Comparison of ENCODE assay signal across 1 cellular context in genomic region chr2:10307561-10308156, GRCh38.
TF ChIP-seq lines count a peak whose summit lies in the region.

No MANE protein-coding gene starts in this region.

TF ChIP-seq in K562, 482 proteins besides CTCF, POLR2A, EP300 and RAD21 (continued from another document and continues in another):
- TF ChIP-seq HINFP (tag; conservative IDR thresholded peaks at IDR 0.05; ENCODE audit: low read depth) (no peak), ZNF77 (CRISPR knock-in tag; IDR thresholded peaks at IDR 0.05) (no peak), PML (IDR thresholded peaks at IDR 0.05; ENCODE audit: low read length) (no peak), NR2F6 (CRISPR knock-in tag; IDR thresholded peaks at IDR 0.05) (no peak), ZFP91 (CRISPR knock-in tag; IDR thresholded peaks at IDR 0.05) (no peak), XRCC3 (IDR thresholded peaks at IDR 0.05) (no peak), JUN (IDR thresholded peaks at IDR 0.05; ENCODE audit: borderline replicate concordance, low read depth, low read length) (peak; percentile 52; the same call in 1 of the 2 replicates), JUN (CRISPR knock-in tag; IDR thresholded peaks at IDR 0.05; ENCODE audit: borderline replicate concordance) (no peak), PYGO2 (tag; IDR thresholded peaks at IDR 0.05) (no peak), SRSF7 (optimal IDR thresholded peaks at IDR 0.05; ENCODE audit: low read depth, low read length) (no peak), ZNF436 (CRISPR knock-in tag; IDR thresholded peaks at IDR 0.05) (no peak), NBN (IDR thresholded peaks at IDR 0.05; ENCODE audit: low read depth) (peak; percentile 70; the same call in 1 of the 2 replicates), DDX20 (tag; IDR thresholded peaks at IDR 0.05; ENCODE audit: low read depth) (no peak), ZBTB11 (CRISPR knock-in tag; IDR thresholded peaks at IDR 0.05) (peak in 1 of 3 experiments; percentile 59; a peak in 1 of 6 replicates), ZNF668 (CRISPR knock-in tag; IDR thresholded peaks at IDR 0.05) (no peak), HCFC1 (IDR thresholded peaks at IDR 0.05; ENCODE audit: low read depth, low read length) (0 out of 2 replicates have a peak, but pooled peaks have one; percentile 35), FOXJ2 (tag; IDR thresholded peaks at IDR 0.05) (peak; percentile 37; the same call in 1 of the 2 replicates), LCOR (CRISPR knock-in tag; IDR thresholded peaks at IDR 0.05) (peak; percentile 46; the same call in 1 of the 2 replicates), FOXP1 (CRISPR knock-in tag; IDR thresholded peaks at IDR 0.05) (no peak), MAZ (CRISPR knock-in tag; conservative IDR thresholded peaks at IDR 0.05 in 1 of 2, IDR thresholded peaks at IDR 0.05 in 1 of 2) (peak in 1 of 2 experiments; percentile 71; a peak in 2 of 4 replicates), ZNF780A (CRISPR knock-in tag; IDR thresholded peaks at IDR 0.05) (no peak), KAT8 (IDR thresholded peaks at IDR 0.05; ENCODE audit: low read depth) (no peak), POLR2AphosphoS5 (IDR thresholded peaks at IDR 0.05; ENCODE audit: control insufficient read depth, insufficient read depth, low read depth, low read length) (no peak), CBFA2T3 (IDR thresholded peaks at IDR 0.05) (peak; percentile 34; the same call in 1 of the 2 replicates), E2F6 (IDR thresholded peaks at IDR 0.05; ENCODE audit: borderline replicate concordance in 1 of 2, extremely low read depth in 1 of 2, insufficient read depth in 1 of 2, insufficient read length in 1 of 2, low read depth in 1 of 2, low read length in 1 of 2, poor library complexity in 1 of 2, severe bottlenecking in 1 of 2) (no peak), ETV5 (CRISPR knock-in tag; IDR thresholded peaks at IDR 0.05; ENCODE audit: low read depth) (peak; percentile 91), EHMT2 (IDR thresholded peaks at IDR 0.05) (peak; percentile 43; the same call in 1 of the 2 replicates), SFPQ (IDR thresholded peaks at IDR 0.05; ENCODE audit: low read depth, low read length) (no peak), POLR2H (tag; IDR thresholded peaks at IDR 0.05; ENCODE audit: low read depth) (peak; percentile 92), KAT2B (IDR thresholded peaks at IDR 0.05; ENCODE audit: low read depth, low read length) (no peak), STAT5A (IDR thresholded peaks at IDR 0.05; ENCODE audit: borderline replicate concordance, low read length) (no peak), PPARD (CRISPR knock-in tag; IDR thresholded peaks at IDR 0.05) (no peak), CEBPB (tag; IDR thresholded peaks at IDR 0.05) (peak; percentile 88), KLF10 (CRISPR knock-in tag; IDR thresholded peaks at IDR 0.05) (no peak), ZNF586 (CRISPR knock-in tag; conservative IDR thresholded peaks at IDR 0.05) (no peak), ETV6 (IDR thresholded peaks at IDR 0.05; ENCODE audit: borderline replicate concordance in 1 of 2, low read depth in 2 of 2, low read length in 1 of 2) (peak in 1 of 2 experiments; percentile 92; a peak in 2 of 4 replicates), ETV6 (CRISPR knock-in tag; IDR thresholded peaks at IDR 0.05; ENCODE audit: borderline replicate concordance) (no peak), CBFA2T2 (conservative IDR thresholded peaks at IDR 0.05) (0 out of 2 replicates have a peak, but pooled peaks have one; percentile 9), OTX1 (CRISPR knock-in tag; IDR thresholded peaks at IDR 0.05) (no peak), NFATC3 (IDR thresholded peaks at IDR 0.05) (peak; percentile 45; the same call in 1 of the 2 replicates), ZNF24 (IDR thresholded peaks at IDR 0.05) (0 out of 2 replicates have a peak, but pooled peaks have one; percentile 7), MYC (IDR thresholded peaks at IDR 0.05; ENCODE audit: low read depth, low read length) (peak; percentile 88), MYC (CRISPR knock-in tag; IDR thresholded peaks at IDR 0.05; ENCODE audit: borderline replicate concordance, low read depth) (no peak), CEBPG (CRISPR knock-in tag; IDR thresholded peaks at IDR 0.05) (peak; percentile 91), CEBPG (tag; conservative IDR thresholded peaks at IDR 0.05 in 1 of 2, IDR thresholded peaks at IDR 0.05 in 1 of 2) (peak; percentile 92 to 96), IRF2 (CRISPR knock-in tag; IDR thresholded peaks at IDR 0.05) (no peak), NCOA4 (IDR thresholded peaks at IDR 0.05; ENCODE audit: partially characterized antibody) (no peak), GABPA (tag; conservative IDR thresholded peaks at IDR 0.05; ENCODE audit: low read depth) (peak; percentile 93)
- TF ChIP-seq, protein P1, sequence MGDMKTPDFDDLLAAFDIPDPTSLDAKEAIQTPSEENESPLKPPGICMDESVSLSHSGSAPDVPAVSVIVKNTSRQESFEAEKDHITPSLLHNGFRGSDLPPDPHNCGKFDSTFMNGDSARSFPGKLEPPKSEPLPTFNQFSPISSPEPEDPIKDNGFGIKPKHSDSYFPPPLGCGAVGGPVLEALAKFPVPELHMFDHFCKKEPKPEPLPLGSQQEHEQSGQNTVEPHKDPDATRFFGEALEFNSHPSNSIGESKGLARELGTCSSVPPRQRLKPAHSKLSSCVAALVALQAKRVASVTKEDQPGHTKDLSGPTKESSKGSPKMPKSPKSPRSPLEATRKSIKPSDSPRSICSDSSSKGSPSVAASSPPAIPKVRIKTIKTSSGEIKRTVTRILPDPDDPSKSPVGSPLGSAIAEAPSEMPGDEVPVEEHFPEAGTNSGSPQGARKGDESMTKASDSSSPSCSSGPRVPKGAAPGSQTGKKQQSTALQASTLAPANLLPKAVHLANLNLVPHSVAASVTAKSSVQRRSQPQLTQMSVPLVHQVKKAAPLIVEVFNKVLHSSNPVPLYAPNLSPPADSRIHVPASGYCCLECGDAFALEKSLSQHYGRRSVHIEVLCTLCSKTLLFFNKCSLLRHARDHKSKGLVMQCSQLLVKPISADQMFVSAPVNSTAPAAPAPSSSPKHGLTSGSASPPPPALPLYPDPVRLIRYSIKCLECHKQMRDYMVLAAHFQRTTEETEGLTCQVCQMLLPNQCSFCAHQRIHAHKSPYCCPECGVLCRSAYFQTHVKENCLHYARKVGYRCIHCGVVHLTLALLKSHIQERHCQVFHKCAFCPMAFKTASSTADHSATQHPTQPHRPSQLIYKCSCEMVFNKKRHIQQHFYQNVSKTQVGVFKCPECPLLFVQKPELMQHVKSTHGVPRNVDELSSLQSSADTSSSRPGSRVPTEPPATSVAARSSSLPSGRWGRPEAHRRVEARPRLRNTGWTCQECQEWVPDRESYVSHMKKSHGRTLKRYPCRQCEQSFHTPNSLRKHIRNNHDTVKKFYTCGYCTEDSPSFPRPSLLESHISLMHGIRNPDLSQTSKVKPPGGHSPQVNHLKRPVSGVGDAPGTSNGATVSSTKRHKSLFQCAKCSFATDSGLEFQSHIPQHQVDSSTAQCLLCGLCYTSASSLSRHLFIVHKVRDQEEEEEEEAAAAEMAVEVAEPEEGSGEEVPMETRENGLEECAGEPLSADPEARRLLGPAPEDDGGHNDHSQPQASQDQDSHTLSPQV (IDR thresholded peaks at IDR 0.05) = peak; percentile 51; the same call in 1 of the 2 replicates
- TF ChIP-seq, protein P2, sequence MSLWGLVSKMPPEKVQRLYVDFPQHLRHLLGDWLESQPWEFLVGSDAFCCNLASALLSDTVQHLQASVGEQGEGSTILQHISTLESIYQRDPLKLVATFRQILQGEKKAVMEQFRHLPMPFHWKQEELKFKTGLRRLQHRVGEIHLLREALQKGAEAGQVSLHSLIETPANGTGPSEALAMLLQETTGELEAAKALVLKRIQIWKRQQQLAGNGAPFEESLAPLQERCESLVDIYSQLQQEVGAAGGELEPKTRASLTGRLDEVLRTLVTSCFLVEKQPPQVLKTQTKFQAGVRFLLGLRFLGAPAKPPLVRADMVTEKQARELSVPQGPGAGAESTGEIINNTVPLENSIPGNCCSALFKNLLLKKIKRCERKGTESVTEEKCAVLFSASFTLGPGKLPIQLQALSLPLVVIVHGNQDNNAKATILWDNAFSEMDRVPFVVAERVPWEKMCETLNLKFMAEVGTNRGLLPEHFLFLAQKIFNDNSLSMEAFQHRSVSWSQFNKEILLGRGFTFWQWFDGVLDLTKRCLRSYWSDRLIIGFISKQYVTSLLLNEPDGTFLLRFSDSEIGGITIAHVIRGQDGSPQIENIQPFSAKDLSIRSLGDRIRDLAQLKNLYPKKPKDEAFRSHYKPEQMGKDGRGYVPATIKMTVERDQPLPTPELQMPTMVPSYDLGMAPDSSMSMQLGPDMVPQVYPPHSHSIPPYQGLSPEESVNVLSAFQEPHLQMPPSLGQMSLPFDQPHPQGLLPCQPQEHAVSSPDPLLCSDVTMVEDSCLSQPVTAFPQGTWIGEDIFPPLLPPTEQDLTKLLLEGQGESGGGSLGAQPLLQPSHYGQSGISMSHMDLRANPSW (CRISPR knock-in tag; IDR thresholded peaks at IDR 0.05) = no peak
